Comparison of ENCODE assay signal across 1 cellular context in genomic region chr12:49041881-49042484, GRCh38.
TF ChIP-seq lines count a peak whose summit lies in the region.

No MANE protein-coding gene starts in this region.

TF ChIP-seq in IMR-90, 13 proteins besides CTCF, POLR2A, EP300 and RAD21:
- TF ChIP-seq ELK1 (IDR thresholded peaks at IDR 0.05; ENCODE audit: borderline replicate concordance, low read depth, low read length) (no peak), SMC3 (IDR thresholded peaks at IDR 0.05; ENCODE audit: low read depth, low read length) (no peak), FOS (IDR thresholded peaks at IDR 0.05; ENCODE audit: low read depth, low read length) (no peak), USF2 (IDR thresholded peaks at IDR 0.05; ENCODE audit: low read depth, low read length) (no peak), MAZ (IDR thresholded peaks at IDR 0.05; ENCODE audit: borderline replicate concordance, low read depth, low read length) (no peak), CHD1 (IDR thresholded peaks at IDR 0.05; ENCODE audit: low read depth, low read length) (no peak), RFX5 (IDR thresholded peaks at IDR 0.05; ENCODE audit: low read depth, low read length) (no peak), BHLHE40 (IDR thresholded peaks at IDR 0.05; ENCODE audit: low read depth, low read length) (no peak), MXI1 (IDR thresholded peaks at IDR 0.05; ENCODE audit: borderline replicate concordance, low read depth, low read length) (no peak), NFE2L2 (IDR thresholded peaks at IDR 0.05; ENCODE audit: low read depth, low read length) (no peak), CEBPB (IDR thresholded peaks at IDR 0.05; ENCODE audit: low read depth, low read length) (no peak), MAFK (IDR thresholded peaks at IDR 0.05; ENCODE audit: low read depth, low read length) (no peak), RCOR1 (IDR thresholded peaks at IDR 0.05; ENCODE audit: insufficient replicate concordance, low read length) (no peak)
